In genomic region chr14:51581017-51581881, GRCh38 we compare ENCODE assay signal across 1 cellular context.
TF ChIP-seq lines count a peak whose summit lies in the region.

No MANE protein-coding gene starts in this region.

TF ChIP-seq in SK-N-SH, 30 proteins besides CTCF, POLR2A, EP300 and RAD21 (continued from another document):
- TF ChIP-seq TEAD4 (IDR thresholded peaks at IDR 0.05; ENCODE audit: borderline replicate concordance, insufficient read depth) = no peak
